In the genomic region with DNA sequence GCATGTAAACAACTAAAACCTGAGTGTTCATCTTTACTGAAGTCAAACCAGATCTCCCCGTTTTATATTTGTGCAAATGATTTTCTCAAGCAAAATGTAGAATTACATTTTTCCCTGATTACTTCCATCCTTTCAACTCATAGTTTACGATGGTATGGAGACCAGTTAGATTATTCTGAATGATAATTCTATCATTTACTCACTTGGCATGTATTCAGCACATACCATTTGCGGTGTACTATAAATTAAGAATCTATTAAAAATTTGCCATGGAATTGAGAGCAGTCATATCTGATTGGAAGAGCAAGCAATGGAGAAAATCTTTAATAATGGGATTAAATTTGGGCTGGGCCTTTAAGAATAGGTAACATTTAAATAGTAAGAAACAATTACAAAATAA, we compare ENCODE assay signal across 30 cellular contexts.
"Had no signal": no experiment of that assay in that cellular context is flagged by ENCODE, and none has a peak within 500 bp of the region (broad histone marks: within the 10 kb centered on the region; RNA-seq: fewer than 3 reads in every experiment).

No MANE protein-coding gene starts in this region.

- H3K27ac ChIP-seq: brain microvascular endothelial cell, coronary artery, dorsolateral prefrontal cortex, esophagus muscularis mucosa, foreskin keratinocyte, gastrocnemius medialis, heart left ventricle, WERI-Rb-1 had no signal

- H3K4me3 ChIP-seq: coronary artery, dorsolateral prefrontal cortex, esophagus muscularis mucosa, gastrocnemius medialis, heart left ventricle had no signal

- FAIRE-seq: astrocyte, bronchial epithelial cell had no signal

- ATAC-seq: activated CD4-positive, CD25-positive, alpha-beta regulatory T cell treated with anti-CD3 and anti-CD28 coated beads, Interleukin-2, amount 50 U/mL, for 24 hours; activated CD8-positive, alpha-beta T cell treated with anti-CD3 and anti-CD28 coated beads for 36 hours; activated T-helper 17 cell treated with anti-CD3 and anti-CD28 coated beads, Interleukin-2, amount 50 U/mL, for 72 hours; foreskin keratinocyte; gastrocnemius medialis; heart left ventricle had no signal

- H3K9me3 ChIP-seq: gastrocnemius medialis had no signal

- H3K27me3 ChIP-seq: brain microvascular endothelial cell, dorsolateral prefrontal cortex, esophagus muscularis mucosa, foreskin keratinocyte, gastrocnemius medialis, heart left ventricle had no signal

- H3K36me3 ChIP-seq: brain microvascular endothelial cell, esophagus muscularis mucosa, gastrocnemius medialis, heart left ventricle, WERI-Rb-1 had no signal

- DNase-seq: activated B cell treated with CpG ODN at 0.5 μM for 24 hours; activated CD4-positive, alpha-beta T cell treated with anti-CD3 and anti-CD28 coated beads for 48 hours; activated CD4-positive, alpha-beta T cell treated with anti-CD3 and anti-CD28 coated beads, Interleukin-2, amount 50 U/mL, for 1 hour; activated CD4-positive, alpha-beta T cell treated with anti-CD3 and anti-CD28 coated beads, Interleukin-2, amount 50 U/mL, for 48 hours; activated CD8-positive, alpha-beta memory T cell treated with anti-CD3 and anti-CD28 coated beads for 24 hours; activated CD8-positive, alpha-beta T cell treated with anti-CD3 and anti-CD28 coated beads for 36 hours; activated effector memory CD4-positive, alpha-beta T cell treated with Interleukin-2 at 50 U/mL for 16 hours; activated gamma-delta T cell treated with Interleukin-2 at 50 U/mL for 16 hours; activated naive CD4-positive, alpha-beta T cell treated with anti-CD3 and anti-CD28 coated beads, Interleukin-2, amount 50 U/mL, for 16 hours; activated naive CD4-positive, alpha-beta T cell treated with Interleukin-2 at 50 U/mL for 16 hours; activated T-cell treated with anti-CD3 and anti-CD28 coated beads, Interleukin-2, amount 50 U/mL, for 24 hours; amniotic stem cell; anterior cingulate cortex; brain microvascular endothelial cell; dorsolateral prefrontal cortex; effector memory CD4-positive, alpha-beta T cell; endodermal cell; foreskin keratinocyte; gastrocnemius medialis; glutamatergic neuron; heart left ventricle; hypothalamus; T1000; WERI-Rb-1 had no signal
